8 cellular contexts compared by ENCODE assay signal in genomic region chr4:139453041-139453370, GRCh38. TPM values are rescaled to one million over a fixed set of nuclear protein-coding genes. Genes with fewer than 3 reads are reported as not detected.
DNase-seq lines count a peak whose midpoint lies in the region; ATAC-seq and TF ChIP-seq lines count a peak whose summit lies in the region.

No MANE protein-coding gene starts in this region.

- H3K4me1 ChIP-seq in BLaER1 treated with 17β-estradiol and CSF1 and Interleukin-3, amounts not matched to agents 10 nM and 100 nM: peaks cover 37 to 48% (median 40%) of the 10 kb centered on the region in 10 experiments
- H3K4me1 ChIP-seq in fibroblast of lung (ENCODE audit: control insufficient read depth, extremely low read depth, insufficient read depth, low read length): peaks cover 10% of the 10 kb centered on the region

- peaks cover 0 to 34% (median 20%) of the 10 kb centered on the region in 11 experiments; a peak in 11 of 22 replicates for H3K36me3 ChIP-seq in BLaER1 treated with 17β-estradiol and CSF1 and Interleukin-3, amounts not matched to agents 10 nM and 100 nM
- H3K36me3 ChIP-seq in fibroblast of lung (ENCODE audit: control insufficient read depth, insufficient read depth, low read length): no peaks in the 10 kb centered on the region

- H3K9me3 ChIP-seq in BLaER1 treated with 17β-estradiol and CSF1 and Interleukin-3, amounts not matched to agents 10 nM and 100 nM (replicated peaks in 1 of 11): peaks cover 0 to 29% (median 24%) of the 10 kb centered on the region in 11 experiments; a peak in 21 of 22 replicates
- H3K9me3 ChIP-seq in fibroblast of lung (ENCODE audit: control insufficient read depth, insufficient read depth, low read depth, low read length): no peaks in the 10 kb centered on the region

- H3K27ac ChIP-seq in BLaER1 treated with 17β-estradiol and CSF1 and Interleukin-3, amounts not matched to agents 10 nM and 100 nM: peak overlapping the region; percentile 85 to 96 (median 93)
- peak overlapping the region; percentile 91 for H3K27ac ChIP-seq in fibroblast of lung (ENCODE audit: insufficient read depth, low read length)

- peak overlapping the region; percentile 79 to 96 (median 90) for H3K4me3 ChIP-seq in BLaER1 treated with 17β-estradiol and CSF1 and Interleukin-3, amounts not matched to agents 10 nM and 100 nM
- H3K4me3 ChIP-seq in fibroblast of lung (replicated peaks in 1 of 4; ENCODE audit: control extremely low read depth in 1 of 4, insufficient read depth in 1 of 4, low read depth in 3 of 4, low read length in 4 of 4): peak overlapping the region; percentile 79 to 100 (median 94)

- H3K79me2 ChIP-seq in fibroblast of lung (ENCODE audit: control insufficient read depth, insufficient read depth, low read length): peaks cover 34% of the 10 kb centered on the region

- peaks cover 0 to 39% (median 3%) of the 10 kb centered on the region in 11 experiments; a peak in 8 of 22 replicates for H4K20me1 ChIP-seq in BLaER1 treated with 17β-estradiol and CSF1 and Interleukin-3, amounts not matched to agents 10 nM and 100 nM
- no peaks in the 10 kb centered on the region for H4K20me1 ChIP-seq in fibroblast of lung (ENCODE audit: control insufficient read depth, extremely low read depth, insufficient read depth, low read length)

- peak overlapping the region; percentile 68 to 96 (median 88) for H3K4me2 ChIP-seq in BLaER1 treated with 17β-estradiol and CSF1 and Interleukin-3, amounts not matched to agents 10 nM and 100 nM
- H3K4me2 ChIP-seq in fibroblast of lung (ENCODE audit: extremely low read depth, insufficient read depth, low read length): peak overlapping the region; percentile 74

- TF ChIP-seq CTCF in fibroblast of lung (conservative IDR thresholded peaks at IDR 0.05 in 1 of 2, IDR thresholded peaks at IDR 0.05 in 1 of 2; ENCODE audit: low read depth in 1 of 2, low read length in 2 of 2): peak; percentile 19 to 25
- no peak for TF ChIP-seq CTCF in omental fat pad (IDR thresholded peaks at IDR 0.05)

- H2AFZ ChIP-seq in fibroblast of lung (ENCODE audit: low read length): peak overlapping the region; percentile 92

- no peaks in the 10 kb centered on the region for H3K27me3 ChIP-seq in BLaER1 treated with 17β-estradiol and CSF1 and Interleukin-3, amounts not matched to agents 10 nM and 100 nM
- H3K27me3 ChIP-seq in fibroblast of lung (ENCODE audit: control insufficient read depth, insufficient read depth, low read length): no peaks in the 10 kb centered on the region

- DNase-seq in NCI-H2171 treated with DMSO at 0.1 percent for 48 hours (lab: John Stamatoyannopoulos, UW) (peak; percentile 67), fibroblast of lung (ENCODE audit: low read depth in 2 of 2) (peak in 1 of 2 donors; percentile 75), omental fat pad (ENCODE audit: low spot score) (no peak), cortex of kidney (lab: John Stamatoyannopoulos, UW) (no peak)
- peak; percentile 61 to 65 for DNase-seq in activated CD4-positive, alpha-beta T cell treated with anti-CD3 and anti-CD28 coated beads, Interleukin-2, amount 50 U/mL, for 4 hours

- peak; percentile 51 for ATAC-seq in GM18867 (IDR thresholded peaks at IDR 0.05; ENCODE audit: unreplicated experiment)
- ATAC-seq in HG03066 (IDR thresholded peaks at IDR 0.05; ENCODE audit: low read depth, unreplicated experiment): peak; percentile 49
- ATAC-seq in omental fat pad (ENCODE audit: low FRiP score): peak; percentile 22

- H3K9ac ChIP-seq in BLaER1 treated with 17β-estradiol and CSF1 and Interleukin-3, amounts not matched to agents 10 nM and 100 nM: peak overlapping the region; percentile 83 to 95 (median 91)
- peak overlapping the region; percentile 98 for H3K9ac ChIP-seq in fibroblast of lung (ENCODE audit: insufficient read depth, low read length)

RNA-seq across cellular contexts. Expression of gene RAB33B, which starts 0.9 kb away (rescaled TPM):
- total RNA-seq in fibroblast of lung (11.7 and 12.3 TPM in 2 replicates), omental fat pad (10 to 100 TPM in 2 of 4 donors, 1 to 10 TPM in 2; 7.4 to 14.8 (median 10.6) TPM)
- 6.5 and 11.4 TPM in 2 replicates for polyA plus RNA-seq in fibroblast of lung
- polyA plus RNA-seq in fibroblast of lung (2012): 3.7 and 5.6 TPM in 2 replicates
- 0.52 and 1.4 TPM in 2 replicates for polyA minus RNA-seq in fibroblast of lung (ENCODE audit: low replicate concordance)

Comparison
In these comparisons a context has a peak if more than half of its experiments do, and no peak if none do; other contexts are left out.
1. DNase-seq: peak in NCI-H2171 treated with DMSO at 0.1 percent for 48 hours (single experiment) and activated CD4-positive, alpha-beta T cell treated with anti-CD3 and anti-CD28 coated beads, Interleukin-2, amount 50 U/mL, for 4 hours (2 of 2); none in omental fat pad (single experiment) and cortex of kidney (single experiment).
2. CTCF ChIP-seq: peak in fibroblast of lung (2 of 2); none in omental fat pad (0 of 3).
3. Peak in every context shown above with its lines, with median percentiles within 50 percentile points of each other: ATAC-seq.